2 cellular contexts compared by ENCODE assay signal in the genomic region with DNA sequence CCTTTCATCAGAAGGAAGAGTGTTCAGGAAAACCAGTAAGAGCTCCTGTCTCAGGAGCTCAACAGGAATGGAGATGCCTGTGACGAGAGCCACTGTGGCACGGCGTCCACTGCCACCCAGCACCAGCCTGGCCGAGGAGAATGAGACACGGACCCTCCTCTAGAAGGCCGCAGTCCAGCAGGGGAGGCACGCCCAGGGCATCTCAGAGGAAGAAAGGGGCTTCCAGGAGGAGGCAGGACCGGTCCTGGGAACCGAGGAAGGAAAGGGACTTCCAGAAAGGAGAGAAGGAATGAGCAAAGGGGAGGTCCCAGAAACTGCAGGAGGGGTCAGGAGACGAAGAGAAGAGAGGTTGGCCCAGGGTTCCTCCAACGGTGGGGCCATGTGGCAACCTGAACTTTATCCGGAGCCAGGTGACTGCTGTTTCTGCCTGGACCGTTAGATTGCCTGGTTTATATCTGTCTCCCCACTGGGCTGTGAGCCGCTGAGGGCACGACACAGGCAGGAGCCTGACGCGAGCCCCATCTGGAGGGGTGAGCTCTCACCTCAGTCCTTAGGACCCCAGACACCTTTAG.
TF ChIP-seq lines count a peak whose summit lies in the region.

No MANE protein-coding gene starts in this region.

TF ChIP-seq in HCT116, 20 proteins besides CTCF, POLR2A, EP300 and RAD21 (continued from another document):
- TF ChIP-seq ZNF274 (IDR thresholded peaks at IDR 0.05; ENCODE audit: low read depth, low read length) (no peak), POLR2AphosphoS5 (IDR thresholded peaks at IDR 0.05; ENCODE audit: low read depth, low read length) (no peak), CEBPB (IDR thresholded peaks at IDR 0.05; ENCODE audit: low read depth) (no peak), FOSL1 (IDR thresholded peaks at IDR 0.05; ENCODE audit: low read depth) (no peak), JUND (IDR thresholded peaks at IDR 0.05) (no peak), ZFX (IDR thresholded peaks at IDR 0.05) (no peak), ATF3 (IDR thresholded peaks at IDR 0.05) (no peak), EZH2phosphoT487 (IDR thresholded peaks at IDR 0.05; ENCODE audit: borderline replicate concordance) (no peak), ZBTB33 (IDR thresholded peaks at IDR 0.05; ENCODE audit: extremely low read depth, insufficient replicate concordance, low read length) (no peak), SP1 (IDR thresholded peaks at IDR 0.05; ENCODE audit: low read depth) (no peak), CBX3 (IDR thresholded peaks at IDR 0.05; ENCODE audit: low read depth) (no peak), SRF (IDR thresholded peaks at IDR 0.05; ENCODE audit: low read depth) (no peak), TCF7L2 (IDR thresholded peaks at IDR 0.05; ENCODE audit: borderline replicate concordance, extremely low read depth, insufficient read depth, insufficient read length) (no peak), YY1 (IDR thresholded peaks at IDR 0.05; ENCODE audit: extremely low read depth, insufficient replicate concordance, low read depth, low read length) (no peak), REST (IDR thresholded peaks at IDR 0.05; ENCODE audit: low read depth) (no peak), SIN3A (IDR thresholded peaks at IDR 0.05; ENCODE audit: low read depth) (no peak), ELF1 (IDR thresholded peaks at IDR 0.05; ENCODE audit: borderline replicate concordance, low read depth) (no peak)
- TF ChIP-seq, protein P1, sequence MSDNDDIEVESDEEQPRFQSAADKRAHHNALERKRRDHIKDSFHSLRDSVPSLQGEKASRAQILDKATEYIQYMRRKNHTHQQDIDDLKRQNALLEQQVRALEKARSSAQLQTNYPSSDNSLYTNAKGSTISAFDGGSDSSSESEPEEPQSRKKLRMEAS (IDR thresholded peaks at IDR 0.05), result no peak

TF ChIP-seq in SK-N-SH, 30 proteins besides CTCF, POLR2A, EP300 and RAD21:
- TF ChIP-seq MXI1 (IDR thresholded peaks at IDR 0.05; ENCODE audit: low read depth, low read length) (no peak), FOXM1 (IDR thresholded peaks at IDR 0.05; ENCODE audit: low read depth) (no peak), GABPA (IDR thresholded peaks at IDR 0.05; ENCODE audit: low read depth) (no peak), SIN3A (IDR thresholded peaks at IDR 0.05; ENCODE audit: borderline replicate concordance, low read depth, low read length) (no peak), NRF1 (IDR thresholded peaks at IDR 0.05; ENCODE audit: low read depth, low read length) (no peak), REST (IDR thresholded peaks at IDR 0.05; ENCODE audit: low read depth, low read length) (no peak), FOSL2 (IDR thresholded peaks at IDR 0.05; ENCODE audit: borderline replicate concordance, low read depth) (no peak), RFX5 (IDR thresholded peaks at IDR 0.05; ENCODE audit: low read length) (no peak)
- TF ChIP-seq, protein P2, sequence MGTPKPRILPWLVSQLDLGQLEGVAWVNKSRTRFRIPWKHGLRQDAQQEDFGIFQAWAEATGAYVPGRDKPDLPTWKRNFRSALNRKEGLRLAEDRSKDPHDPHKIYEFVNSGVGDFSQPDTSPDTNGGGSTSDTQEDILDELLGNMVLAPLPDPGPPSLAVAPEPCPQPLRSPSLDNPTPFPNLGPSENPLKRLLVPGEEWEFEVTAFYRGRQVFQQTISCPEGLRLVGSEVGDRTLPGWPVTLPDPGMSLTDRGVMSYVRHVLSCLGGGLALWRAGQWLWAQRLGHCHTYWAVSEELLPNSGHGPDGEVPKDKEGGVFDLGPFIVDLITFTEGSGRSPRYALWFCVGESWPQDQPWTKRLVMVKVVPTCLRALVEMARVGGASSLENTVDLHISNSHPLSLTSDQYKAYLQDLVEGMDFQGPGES (IDR thresholded peaks at IDR 0.05; ENCODE audit: low read depth, low read length), result no peak
- TF ChIP-seq, protein P1 (IDR thresholded peaks at IDR 0.05; ENCODE audit: low read depth), result no peak
